11 cellular contexts compared by ENCODE assay signal in genomic region chr15:101068961-101069734, GRCh38.
DNase-seq lines count a peak whose midpoint lies in the region; ATAC-seq and TF ChIP-seq lines count a peak whose summit lies in the region.
"Had no signal": no experiment of that assay in that cellular context is flagged by ENCODE, and none has a peak within 500 bp of the region (broad histone marks: within the 10 kb centered on the region; RNA-seq: fewer than 3 reads in every experiment).

No MANE protein-coding gene starts in this region.

- TF ChIP-seq CTCF in fibroblast of pulmonary artery (IDR thresholded peaks at IDR 0.05; ENCODE audit: low read length, missing control alignments) (no peak), nephron progenitor cell (IDR thresholded peaks at IDR 0.05) (peak; percentile 43)

- H3K36me3 Mint-ChIP-seq in nephron progenitor cell (ENCODE audit: low read depth) = no peaks in the 10 kb centered on the region

- ATAC-seq in GM18907 (IDR thresholded peaks at IDR 0.05; ENCODE audit: unreplicated experiment) = no peak
- ATAC-seq: left lobe of liver had no signal

- H3K27ac Mint-ChIP-seq in nephron progenitor cell = peak overlapping the region; percentile 98

- peaks cover 18% of the 10 kb centered on the region for H3K9me3 Mint-ChIP-seq in nephron progenitor cell

- peaks cover 84% of the 10 kb centered on the region for H3K4me1 Mint-ChIP-seq in nephron progenitor cell

- no peak overlapping the region for H3K4me3 ChIP-seq in fibroblast of pulmonary artery (replicated peaks; ENCODE audit: low read depth, low read length)
- H3K4me3 ChIP-seq: BLaER1 had no signal

- peak overlapping the region; percentile 50 for H3K4me3 Mint-ChIP-seq in nephron progenitor cell

- DNase-seq in AG08396 (ENCODE audit: low spot score) = peak; percentile 25
- DNase-seq in RPMI7951 (ENCODE audit: low read depth) = peak; percentile 94
- DNase-seq in fibroblast of pulmonary artery (ENCODE audit: low read depth) = peak; percentile 50
- peak; percentile 78 for DNase-seq in nephron progenitor cell
- DNase-seq in T-helper 2 cell = no peak
- DNase-seq in NCI-H2029 (lab: John Stamatoyannopoulos, UW) = no peak
- no peak for DNase-seq in activated CD4-positive, CD25-positive, alpha-beta regulatory T cell (lab: John Stamatoyannopoulos, UW)
- DNase-seq: NCI-H1092 treated with DMSO at 0.1 percent for 48 hours had no signal

- H3K27me3 Mint-ChIP-seq in nephron progenitor cell (ENCODE audit: low read depth, poor library complexity) = peaks cover 7% of the 10 kb centered on the region

Comparison
In these comparisons a context has a peak if more than half of its experiments do, and no peak if none do; other contexts are left out.
1. DNase-seq: peak in AG08396 (single experiment), RPMI7951 (single experiment), fibroblast of pulmonary artery (single experiment) and nephron progenitor cell (single experiment); none in T-helper 2 cell (0 of 5), NCI-H2029 (single experiment) and activated CD4-positive, CD25-positive, alpha-beta regulatory T cell (0 of 4).